1 cellular context compared by ENCODE assay signal in the genomic region with DNA sequence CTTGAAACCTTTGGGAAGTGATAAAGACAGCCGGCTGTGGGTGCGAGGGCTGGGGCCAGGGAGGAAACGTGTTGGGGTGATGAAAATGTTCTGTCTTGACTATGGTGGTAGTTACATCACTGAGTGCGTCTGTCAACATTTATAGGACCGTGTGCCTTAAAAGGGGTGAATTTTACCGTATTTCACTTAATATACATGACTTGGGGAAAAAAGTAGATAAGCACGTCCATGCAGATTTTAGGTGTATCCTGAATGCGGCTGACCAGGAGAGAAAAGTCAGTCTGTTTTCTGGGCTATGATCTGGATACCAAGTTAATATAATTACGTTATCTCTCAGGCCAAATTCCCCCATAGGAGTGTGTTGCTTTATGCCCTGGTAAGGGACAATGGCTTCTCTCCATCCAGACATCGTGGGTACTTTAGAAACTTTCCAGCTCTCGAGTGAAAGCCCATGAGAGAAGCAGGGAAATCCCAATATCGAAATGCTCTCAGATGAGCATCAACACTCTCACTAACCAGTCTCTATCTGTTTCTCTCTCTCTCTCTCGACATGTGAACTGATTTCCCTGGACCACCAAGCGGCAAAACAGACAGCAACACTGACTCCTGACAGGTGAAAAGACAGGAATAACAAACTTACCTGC.
TF ChIP-seq lines count a peak whose summit lies in the region.

No MANE protein-coding gene starts in this region.

TF ChIP-seq in IMR-90, 13 proteins besides CTCF, POLR2A, EP300 and RAD21:
- no peak for TF ChIP-seq MAFK (IDR thresholded peaks at IDR 0.05; ENCODE audit: low read depth, low read length)
- no peak for TF ChIP-seq RFX5 (IDR thresholded peaks at IDR 0.05; ENCODE audit: low read depth, low read length)
- no peak for TF ChIP-seq RCOR1 (IDR thresholded peaks at IDR 0.05; ENCODE audit: insufficient replicate concordance, low read length)
- no peak for TF ChIP-seq MXI1 (IDR thresholded peaks at IDR 0.05; ENCODE audit: borderline replicate concordance, low read depth, low read length)
- no peak for TF ChIP-seq NFE2L2 (IDR thresholded peaks at IDR 0.05; ENCODE audit: low read depth, low read length)
- TF ChIP-seq, protein P1, sequence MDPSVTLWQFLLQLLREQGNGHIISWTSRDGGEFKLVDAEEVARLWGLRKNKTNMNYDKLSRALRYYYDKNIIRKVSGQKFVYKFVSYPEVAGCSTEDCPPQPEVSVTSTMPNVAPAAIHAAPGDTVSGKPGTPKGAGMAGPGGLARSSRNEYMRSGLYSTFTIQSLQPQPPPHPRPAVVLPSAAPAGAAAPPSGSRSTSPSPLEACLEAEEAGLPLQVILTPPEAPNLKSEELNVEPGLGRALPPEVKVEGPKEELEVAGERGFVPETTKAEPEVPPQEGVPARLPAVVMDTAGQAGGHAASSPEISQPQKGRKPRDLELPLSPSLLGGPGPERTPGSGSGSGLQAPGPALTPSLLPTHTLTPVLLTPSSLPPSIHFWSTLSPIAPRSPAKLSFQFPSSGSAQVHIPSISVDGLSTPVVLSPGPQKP (IDR thresholded peaks at IDR 0.05; ENCODE audit: borderline replicate concordance, low read depth, low read length) = no peak
- no peak for TF ChIP-seq BHLHE40 (IDR thresholded peaks at IDR 0.05; ENCODE audit: low read depth, low read length)
- no peak for TF ChIP-seq CHD1 (IDR thresholded peaks at IDR 0.05; ENCODE audit: low read depth, low read length)
- no peak for TF ChIP-seq FOS (IDR thresholded peaks at IDR 0.05; ENCODE audit: low read depth, low read length)
- TF ChIP-seq MAZ (IDR thresholded peaks at IDR 0.05; ENCODE audit: borderline replicate concordance, low read depth, low read length) = no peak
- no peak for TF ChIP-seq SMC3 (IDR thresholded peaks at IDR 0.05; ENCODE audit: low read depth, low read length)
- TF ChIP-seq CEBPB (IDR thresholded peaks at IDR 0.05; ENCODE audit: low read depth, low read length) = no peak
- TF ChIP-seq, protein P2, sequence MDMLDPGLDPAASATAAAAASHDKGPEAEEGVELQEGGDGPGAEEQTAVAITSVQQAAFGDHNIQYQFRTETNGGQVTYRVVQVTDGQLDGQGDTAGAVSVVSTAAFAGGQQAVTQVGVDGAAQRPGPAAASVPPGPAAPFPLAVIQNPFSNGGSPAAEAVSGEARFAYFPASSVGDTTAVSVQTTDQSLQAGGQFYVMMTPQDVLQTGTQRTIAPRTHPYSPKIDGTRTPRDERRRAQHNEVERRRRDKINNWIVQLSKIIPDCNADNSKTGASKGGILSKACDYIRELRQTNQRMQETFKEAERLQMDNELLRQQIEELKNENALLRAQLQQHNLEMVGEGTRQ (IDR thresholded peaks at IDR 0.05; ENCODE audit: low read depth, low read length) = no peak
